1 cellular context compared by ENCODE assay signal in genomic region chr2:144472046-144472412, GRCh38.
TF ChIP-seq lines count a peak whose summit lies in the region.

No MANE protein-coding gene starts in this region.

TF ChIP-seq in K562, 482 proteins besides CTCF, POLR2A, EP300 and RAD21:
- 0 out of 2 replicates have a peak, but pooled peaks have one; percentile 21 for TF ChIP-seq SUPT5H (IDR thresholded peaks at IDR 0.05)
- no peak for TF ChIP-seq ZSCAN29 (IDR thresholded peaks at IDR 0.05)
